31 cellular contexts compared by ENCODE assay signal in genomic region chr6:106385530-106385929, GRCh38. TPM values are rescaled to one million over a fixed set of nuclear protein-coding genes. Genes with fewer than 3 reads are reported as not detected.
"Had no signal": no experiment of that assay in that cellular context is flagged by ENCODE, and none has a peak within 500 bp of the region (broad histone marks: within the 10 kb centered on the region; RNA-seq: fewer than 3 reads in every experiment).

No MANE protein-coding gene starts in this region.

- DNase-seq: activated CD4-positive, alpha-beta memory T cell treated with anti-CD3 and anti-CD28 coated beads, Interleukin-2, amount 10 ng/mL, durations not matched to agents 7 days and 5 days; activated CD4-positive, alpha-beta T cell treated with anti-CD3 and anti-CD28 coated beads for 1 hour; activated CD4-positive, alpha-beta T cell treated with anti-CD3 and anti-CD28 coated beads for 4 hours; activated CD4-positive, alpha-beta T cell treated with anti-CD3 and anti-CD28 coated beads, Interleukin-2, amount 10 ng/mL, durations not matched to agents 7 days and 5 days; activated CD4-positive, alpha-beta T cell treated with anti-CD3 and anti-CD28 coated beads, Interleukin-2, amount 50 U/mL, for 4 hours; activated CD8-positive, alpha-beta memory T cell treated with anti-CD3 and anti-CD28 coated beads, Interleukin-2, amount 50 U/mL, for 48 hours; activated gamma-delta T cell; activated naive CD4-positive, alpha-beta T cell; activated naive CD4-positive, alpha-beta T cell treated with anti-CD3 and anti-CD28 coated beads, Interleukin-2, amount 10 ng/mL, durations not matched to agents 7 days and 5 days; activated T-cell treated with anti-CD3 and anti-CD28 coated beads for 4 hours; activated T-cell treated with anti-CD3 and anti-CD28 coated beads, Interleukin-2, amount 50 U/mL, for 24 hours; activated T-cell treated with anti-CD3 and anti-CD28 coated beads, Interleukin-2, amount 50 U/mL, for 72 hours; amniotic stem cell; anterior cingulate cortex; brain microvascular endothelial cell; central memory CD4-positive, alpha-beta T cell; cerebellar nuclear complex; colonic mucosa; effector CD8-positive, alpha-beta T cell; foreskin melanocyte; heart right ventricle; T-helper 1 cell; T-helper 2 cell had no signal

- FAIRE-seq: astrocyte, endometrium, endothelial cell of umbilical vein had no signal

- ATAC-seq: activated naive CD4-positive, alpha-beta T cell treated with anti-CD3 and anti-CD28 coated beads, Interleukin-2, amount 50 U/mL, for 72 hours; activated T-cell treated with anti-CD3 and anti-CD28 coated beads, Interleukin-2, amount 50 U/mL, for 72 hours; gastroesophageal sphincter; heart right ventricle; WTC11 had no signal

- H3K27me3 ChIP-seq: brain microvascular endothelial cell, cardiac muscle cell, colonic mucosa, gastroesophageal sphincter, hepatocyte had no signal

- H3K27ac ChIP-seq: brain microvascular endothelial cell, cardiac muscle cell, colonic mucosa, gastroesophageal sphincter, heart right ventricle, hepatocyte had no signal

- H3K4me1 ChIP-seq: colonic mucosa, gastroesophageal sphincter, heart right ventricle had no signal

RNA-seq across cellular contexts. Expression of gene CRYBG1, which starts 25.0 kb away (rescaled TPM):
- total RNA-seq: cardiac muscle cell had no signal
